ENCODE assay signal across 38 cellular contexts in the genomic region with DNA sequence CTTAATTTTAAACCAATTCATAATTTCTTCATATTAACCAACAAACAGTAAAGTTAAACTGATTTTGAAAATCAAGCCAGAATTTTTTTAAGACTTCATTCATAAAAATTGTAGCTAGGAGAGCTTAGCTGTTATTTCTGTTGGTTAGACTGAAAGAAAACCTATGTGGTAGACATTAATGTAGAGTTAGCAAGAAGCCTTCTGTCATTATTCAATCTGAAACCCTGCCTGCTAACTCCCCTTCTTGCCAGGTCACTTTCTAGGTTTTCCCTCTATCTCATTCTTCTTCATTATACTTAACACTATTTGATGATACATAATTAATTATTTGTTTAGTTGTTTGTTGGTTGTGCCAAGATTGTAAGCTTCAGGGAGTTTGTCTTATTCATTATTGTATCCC.
"Had no signal": no experiment of that assay in that cellular context is flagged by ENCODE, and none has a peak within 500 bp of the region (broad histone marks: within the 10 kb centered on the region; RNA-seq: fewer than 3 reads in every experiment).

No MANE protein-coding gene starts in this region.

- H3K4me3 ChIP-seq: MG63, Peyer's patch, SJSA1 had no signal

- ATAC-seq: activated CD8-positive, alpha-beta memory T cell treated with anti-CD3 and anti-CD28 coated beads, Interleukin-2, amount 10 ng/mL, durations not matched to agents 7 days and 5 days; activated T-cell treated with anti-CD3 and anti-CD28 coated beads, Interleukin-2, amount 50 U/mL, for 72 hours; activated T-helper 17 cell treated with anti-CD3 and anti-CD28 coated beads, Interleukin-2, amount 50 U/mL, for 72 hours; PC-3 had no signal

- DNase-seq: activated CD4-positive, alpha-beta memory T cell treated with anti-CD3 and anti-CD28 coated beads, Interleukin-2, amount 10 ng/mL, durations not matched to agents 7 days and 5 days; activated CD4-positive, alpha-beta T cell treated with anti-CD3 and anti-CD28 coated beads for 1 hour; activated CD4-positive, alpha-beta T cell treated with anti-CD3 and anti-CD28 coated beads for 48 hours; activated CD4-positive, CD25-positive, alpha-beta regulatory T cell; activated CD8-positive, alpha-beta memory T cell treated with anti-CD3 and anti-CD28 coated beads for 24 hours; activated CD8-positive, alpha-beta memory T cell treated with anti-CD3 and anti-CD28 coated beads, Interleukin-2, amount 10 ng/mL, durations not matched to agents 7 days and 5 days; activated CD8-positive, alpha-beta memory T cell treated with anti-CD3 and anti-CD28 coated beads, Interleukin-2, amount 50 U/mL, for 48 hours; activated effector memory CD4-positive, alpha-beta T cell treated with anti-CD3 and anti-CD28 coated beads, Interleukin-2, amount 50 U/mL, for 16 hours; activated naive CD4-positive, alpha-beta T cell; activated naive CD4-positive, alpha-beta T cell treated with anti-CD3 and anti-CD28 coated beads, Interleukin-2, amount 50 U/mL, for 16 hours; activated naive CD8-positive, alpha-beta T cell treated with anti-CD3 and anti-CD28 coated beads for 36 hours; activated T-cell treated with anti-CD3 and anti-CD28 coated beads, Interleukin-2, amount 50 U/mL, for 72 hours; amniotic stem cell; aorta; brain microvascular endothelial cell; central memory CD4-positive, alpha-beta T cell; MG63; NCI-H1048; NCI-H1105 treated with DMSO at 0.1 percent for 48 hours; NCI-H1436; NCI-H1694; NCI-H1930; NCI-H2081 treated with DMSO at 0.1 percent for 48 hours; NCI-H226; NCI-H446 treated with DMSO at 0.1 percent for 48 hours; NCI-H524; PC-3; Peyer's patch; RPMI8226; SHP77 treated with DMSO at 0.1 percent for 48 hours; SK-N-SH; SW 1271; T-helper 1 cell; T-helper 2 cell; T-helper 9 cell; WERI-Rb-1 had no signal

- H3K27me3 ChIP-seq: brain microvascular endothelial cell, MG63, Peyer's patch, SJSA1 had no signal

- H3K4me1 ChIP-seq: Peyer's patch, SJSA1 had no signal

- H3K9me3 ChIP-seq: MG63, Peyer's patch, SJSA1, SK-N-SH had no signal

- H3K27ac ChIP-seq: brain microvascular endothelial cell, Peyer's patch, SJSA1, WERI-Rb-1 had no signal

- H3K36me3 ChIP-seq: brain microvascular endothelial cell, MG63, Peyer's patch, SJSA1, WERI-Rb-1 had no signal
